In the genomic region with DNA sequence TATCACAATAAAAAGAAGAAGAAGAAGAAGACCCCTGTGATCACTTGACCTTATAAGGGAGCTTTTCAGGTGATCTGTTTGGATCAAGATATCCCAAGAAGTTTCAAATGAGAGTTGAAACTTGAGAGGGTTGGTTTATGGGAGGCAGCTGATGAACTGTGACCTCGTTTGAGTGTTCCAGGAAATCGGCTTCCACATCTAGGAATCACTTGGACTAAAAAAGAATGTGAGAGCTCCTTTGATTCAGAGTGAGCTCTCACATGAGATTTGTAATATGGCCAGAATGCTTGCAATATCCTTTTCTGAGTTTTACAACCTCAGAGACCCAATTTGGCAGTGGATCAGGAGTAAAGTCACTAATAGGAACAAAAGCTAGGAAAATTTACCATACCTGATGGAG, we compare ENCODE assay signal across 15 cellular contexts.
"Had no signal": no experiment of that assay in that cellular context is flagged by ENCODE, and none has a peak within 500 bp of the region (broad histone marks: within the 10 kb centered on the region; RNA-seq: fewer than 3 reads in every experiment).

No MANE protein-coding gene starts in this region.

- H3K27me3 ChIP-seq: body of pancreas, gastroesophageal sphincter, neural progenitor cell, pancreas, transverse colon had no signal

- H3K27ac ChIP-seq: body of pancreas, gastroesophageal sphincter, neural progenitor cell, pancreas, skin epidermis, transverse colon had no signal

- H3K27ac Mint-ChIP-seq: neural progenitor cell had no signal

- H3K9me3 ChIP-seq: body of pancreas, gastroesophageal sphincter, pancreas, transverse colon had no signal

- H3K36me3 ChIP-seq: gastroesophageal sphincter, neural progenitor cell, pancreas, transverse colon had no signal

- H3K4me1 Mint-ChIP-seq: neural progenitor cell had no signal

- H3K4me3 Mint-ChIP-seq: central memory CD8-positive, alpha-beta T cell; neural progenitor cell had no signal

- H3K4me1 ChIP-seq: body of pancreas, gastroesophageal sphincter, neural progenitor cell, pancreas had no signal

- H3K9me3 Mint-ChIP-seq: central memory CD8-positive, alpha-beta T cell; neural progenitor cell had no signal

- DNase-seq: activated CD4-positive, CD25-positive, alpha-beta regulatory T cell treated with anti-CD3 and anti-CD28 coated beads, Interleukin-2, amount 50 U/mL, for 72 hours; amniotic stem cell; body of pancreas; cortex of kidney; effector CD8-positive, alpha-beta T cell; left ventricle myocardium superior; pancreas; retina; SHP77 treated with DMSO at 0.1 percent for 48 hours; transverse colon had no signal

- FAIRE-seq: keratinocyte, pancreas had no signal

- ATAC-seq: body of pancreas, gastroesophageal sphincter, left ventricle myocardium superior, pancreas had no signal

- H3K4me3 ChIP-seq: body of pancreas, gastroesophageal sphincter, neural progenitor cell, pancreas, skin epidermis, transverse colon had no signal

- H3K27me3 Mint-ChIP-seq: central memory CD8-positive, alpha-beta T cell had no signal

- H3K36me3 Mint-ChIP-seq: neural progenitor cell had no signal
